ENCODE assay signal across 9 cellular contexts in genomic region chr17:40564883-40565744, GRCh38. TPM values are rescaled to one million over a fixed set of nuclear protein-coding genes. Genes with fewer than 3 reads are reported as not detected.
DNase-seq lines count a peak whose midpoint lies in the region; ATAC-seq and TF ChIP-seq lines count a peak whose summit lies in the region.
"Had no signal": no experiment of that assay in that cellular context is flagged by ENCODE, and none has a peak within 500 bp of the region (broad histone marks: within the 10 kb centered on the region; RNA-seq: fewer than 3 reads in every experiment).

TSS of gene CCR7 (minus strand) at chr17:40565472. CDS start at chr17:40565409, 63 bp downstream.

- no peak within 1 kb of the TSS for H4K8ac ChIP-seq in mesenchymal stem cell (ENCODE audit: low read length)

- H3K4me1 ChIP-seq in HUES6 (ENCODE audit: control insufficient read depth, insufficient read depth, low read length) (peaks cover 16% of the 10 kb centered on the region), left lung (peaks cover 5 to 8% of the 10 kb centered on the region in 2 donors), mesenchymal stem cell (ENCODE audit: control insufficient read depth, insufficient read depth, low read depth, low read length) (peaks cover 6% of the 10 kb centered on the region)
- H3K4me1 ChIP-seq in effector memory CD4-positive, alpha-beta T cell (ENCODE audit: control insufficient read depth, insufficient read depth, low read length, poor library complexity, severe bottlenecking): peaks cover 61% of the 10 kb centered on the region

- no peak for TF ChIP-seq CTCF in left lung (IDR thresholded peaks at IDR 0.05)

- H3K4ac ChIP-seq in mesenchymal stem cell (ENCODE audit: low read depth in 1 of 2, low read length in 2 of 2): no peak within 1 kb of the TSS

- H3K18ac ChIP-seq in mesenchymal stem cell (ENCODE audit: low read depth in 1 of 2, low read length in 2 of 2): no peak within 1 kb of the TSS

- intact Hi-C loops in left lung (cut with DNase I): no loop called here

- peak within 1 kb of the TSS; percentile 31; the same call in 1 of the 2 replicates for H3K4me3 ChIP-seq in HUES6 (ENCODE audit: low read depth, low read length)
- peak within 1 kb of the TSS; percentile 87 for H3K4me3 ChIP-seq in effector memory CD4-positive, alpha-beta T cell (ENCODE audit: insufficient read depth, low read depth, low read length, poor library complexity, severe bottlenecking)
- no peak within 1 kb of the TSS for H3K4me3 ChIP-seq in left lung
- H3K4me3 ChIP-seq in mesenchymal stem cell (ENCODE audit: insufficient read depth in 1 of 2, low read depth in 1 of 2, low read length in 2 of 2): no peak within 1 kb of the TSS

- no peak within 1 kb of the TSS for H4K91ac ChIP-seq in mesenchymal stem cell (ENCODE audit: low read length)

- H2BK5ac ChIP-seq in mesenchymal stem cell (ENCODE audit: low read depth, low read length, poor library complexity, severe bottlenecking): no peak within 1 kb of the TSS

- no peak within 1 kb of the TSS for H2AFZ ChIP-seq in mesenchymal stem cell (ENCODE audit: low read depth, low read length)

- no peak within 1 kb of the TSS for H3K9ac ChIP-seq in HUES6 (ENCODE audit: low read length)
- no peak within 1 kb of the TSS for H3K9ac ChIP-seq in mesenchymal stem cell (ENCODE audit: low read length)

- H3K9me3 ChIP-seq in HUES6 (ENCODE audit: control insufficient read depth, insufficient read depth, low read depth, low read length): peaks cover 18% of the 10 kb centered on the region
- H3K9me3 ChIP-seq in effector memory CD4-positive, alpha-beta T cell (ENCODE audit: control insufficient read depth, low read length): no peaks in the 10 kb centered on the region
- no peaks in the 10 kb centered on the region for H3K9me3 ChIP-seq in left lung
- H3K9me3 ChIP-seq in mesenchymal stem cell (ENCODE audit: control insufficient read depth, low read length): peaks cover 6% of the 10 kb centered on the region

- H3K36me3 ChIP-seq in HUES6 (ENCODE audit: control insufficient read depth, insufficient read depth, low read length) (no peaks in the 10 kb centered on the region), left lung (no peaks in the 10 kb centered on the region), mesenchymal stem cell (ENCODE audit: control insufficient read depth in 1 of 2, insufficient read depth in 2 of 2, low read depth in 1 of 2, low read length in 2 of 2) (no peaks in the 10 kb centered on the region)
- peaks cover under 1% of the 10 kb centered on the region for H3K36me3 ChIP-seq in effector memory CD4-positive, alpha-beta T cell (ENCODE audit: control insufficient read depth, insufficient read depth, low read length)

- H2AK5ac ChIP-seq in mesenchymal stem cell (ENCODE audit: low read length, severe bottlenecking): no peak within 1 kb of the TSS

- no peak within 1 kb of the TSS for H3K14ac ChIP-seq in mesenchymal stem cell (ENCODE audit: low read length in 2 of 2)

- ATAC-seq in GM19397 (IDR thresholded peaks at IDR 0.05; ENCODE audit: unreplicated experiment): no peak
- ATAC-seq in left lung: no peak

- H2BK12ac ChIP-seq in mesenchymal stem cell (ENCODE audit: low read length in 2 of 2): no peak within 1 kb of the TSS

- DNase-seq in activated CD4-positive, alpha-beta T cell treated with anti-CD3 and anti-CD28 coated beads, Interleukin-2, amount 50 U/mL, for 24 hours (ENCODE audit: low read depth in 1 of 2, low spot score in 1 of 2): peak; percentile 61 to 76
- peak; percentile 72 to 86 (median 86) for DNase-seq in effector memory CD4-positive, alpha-beta T cell
- peak; percentile 89 for DNase-seq in stimulated activated CD8-positive, alpha-beta memory T cell treated with anti-CD3 and anti-CD28 coated beads, Interleukin-4, amount 100 ng/mL, for 48 hours
- DNase-seq in NCI-H226 (no peak), left lung (no peak), mesenchymal stem cell (no peak)

- H3K27me3 ChIP-seq in HUES6 (ENCODE audit: control insufficient read depth, insufficient read depth, low read length) (no peaks in the 10 kb centered on the region), left lung (peaks cover 0 to 6% of the 10 kb centered on the region in 2 donors), mesenchymal stem cell (ENCODE audit: control insufficient read depth in 1 of 2, insufficient read depth in 1 of 2, low read length in 2 of 2) (peaks cover 0 to 7% of the 10 kb centered on the region in 2 experiments)
- no peaks in the 10 kb centered on the region for H3K27me3 ChIP-seq in effector memory CD4-positive, alpha-beta T cell (replicated peaks; ENCODE audit: control insufficient read depth, insufficient read depth, low read length, poor library complexity, severe bottlenecking)

- WGBS in mesenchymal stem cell: 79% methylated on average over 8 of the region's 12 CpGs

- H3K79me1 ChIP-seq in mesenchymal stem cell (replicated peaks; ENCODE audit: low read length, poor library complexity, severe bottlenecking): no peaks in the 10 kb centered on the region

- H3K23ac ChIP-seq in mesenchymal stem cell (ENCODE audit: low read length in 2 of 2): no peak within 1 kb of the TSS

- no peak within 1 kb of the TSS for H2BK120ac ChIP-seq in mesenchymal stem cell (ENCODE audit: low read depth, low read length)

- no peak within 1 kb of the TSS for H3K27ac ChIP-seq in HUES6 (ENCODE audit: low read depth, low read length)
- H3K27ac ChIP-seq in effector memory CD4-positive, alpha-beta T cell (ENCODE audit: insufficient read depth, low read length, poor library complexity, severe bottlenecking): peak within 1 kb of the TSS; percentile 99
- H3K27ac ChIP-seq in left lung: no peak within 1 kb of the TSS
- no peak within 1 kb of the TSS for H3K27ac ChIP-seq in mesenchymal stem cell (ENCODE audit: low read length, poor library complexity, severe bottlenecking)

- no peak within 1 kb of the TSS for H3K4me2 ChIP-seq in mesenchymal stem cell (ENCODE audit: low read length, poor library complexity, severe bottlenecking)

- no peak within 1 kb of the TSS for H2BK15ac ChIP-seq in mesenchymal stem cell (ENCODE audit: low read depth, poor library complexity, severe bottlenecking)

RNA-seq across cellular contexts. Expression of gene CCR7, which starts in this region (rescaled TPM):
- total RNA-seq in left lung: 1 to 10 TPM in 1 of 2 donors, under 1 TPM in 1; 0.35 to 1.6 TPM
- polyA plus RNA-seq in mesenchymal stem cell (2013, experiment 1 of 2): 0.08 TPM
- 0.14 TPM for polyA plus RNA-seq in mesenchymal stem cell (2013, experiment 2 of 2)
- total RNA-seq: pulmonary artery endothelial cell had no signal

Comparison
In these comparisons a context has a peak if more than half of its experiments do, and no peak if none do; other contexts are left out.
1. H3K4me3 ChIP-seq: peak in HUES6 (single experiment) and effector memory CD4-positive, alpha-beta T cell (single experiment); none in left lung (0 of 2) and mesenchymal stem cell (0 of 2).
2. DNase-seq: peak in activated CD4-positive, alpha-beta T cell treated with anti-CD3 and anti-CD28 coated beads, Interleukin-2, amount 50 U/mL, for 24 hours (2 of 2), effector memory CD4-positive, alpha-beta T cell (3 of 3) and stimulated activated CD8-positive, alpha-beta memory T cell treated with anti-CD3 and anti-CD28 coated beads, Interleukin-4, amount 100 ng/mL, for 48 hours (single experiment); none in NCI-H226 (single experiment), left lung (0 of 2) and mesenchymal stem cell (single experiment).